10 cellular contexts compared by ENCODE assay signal in the genomic region with DNA sequence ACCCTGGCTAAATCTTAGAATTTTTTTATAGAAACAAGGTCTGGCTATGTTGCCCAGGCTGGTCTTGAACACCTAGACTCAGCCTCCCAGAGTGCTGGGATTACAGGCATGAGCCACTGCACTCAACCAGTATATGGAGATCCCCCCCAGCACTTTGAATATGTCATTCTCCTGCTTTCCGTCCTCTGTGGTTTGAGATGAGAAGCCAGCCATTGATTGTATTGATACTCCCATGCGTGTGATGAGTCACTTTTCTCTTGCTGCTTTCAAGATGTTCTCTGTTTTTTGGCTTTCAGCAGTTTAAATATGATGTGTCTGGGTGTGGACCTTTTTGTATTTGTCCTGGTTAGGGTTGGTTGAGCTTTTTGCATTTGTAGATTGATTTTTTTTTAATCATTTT.
DNase-seq lines count a peak whose midpoint lies in the region; ATAC-seq and TF ChIP-seq lines count a peak whose summit lies in the region.
"Had no signal": no experiment of that assay in that cellular context is flagged by ENCODE, and none has a peak within 500 bp of the region (broad histone marks: within the 10 kb centered on the region; RNA-seq: fewer than 3 reads in every experiment).

No MANE protein-coding gene starts in this region.

- peak; percentile 68 for DNase-seq in AG10803 (ENCODE audit: low read depth)
- DNase-seq in brain pericyte (ENCODE audit: low read depth, low spot score): peak; percentile 21
- no peak for DNase-seq in NCI-H446 treated with DMSO at 0.1 percent for 48 hours (lab: John Stamatoyannopoulos, UW)
- DNase-seq in HuH-7.5 (ENCODE audit: low spot score): no peak
- DNase-seq in Right ventricle myocardium superior: no peak
- DNase-seq in NCI-H2171 (lab: John Stamatoyannopoulos, UW): no peak
- DNase-seq: colonic mucosa, retina had no signal

- intact Hi-C loops in Right ventricle myocardium superior (cut with DNase I): no loop called here

- no peak for TF ChIP-seq CTCF in AG10803 (conservative IDR thresholded peaks at IDR 0.05; ENCODE audit: low read length)

- H3K4me3 ChIP-seq in AG10803 (ENCODE audit: low read length): no peak overlapping the region
- H3K4me3 ChIP-seq: colonic mucosa had no signal

- ATAC-seq in GM19395 (IDR thresholded peaks at IDR 0.05; ENCODE audit: unreplicated experiment) (peak; percentile 93), HG03354 (IDR thresholded peaks at IDR 0.05; ENCODE audit: poor library complexity, severe bottlenecking, unreplicated experiment) (peak; percentile 95), Right ventricle myocardium superior (ENCODE audit: poor library complexity) (no peak)

Comparison
In these comparisons a context has a peak if more than half of its experiments do, and no peak if none do; other contexts are left out.
1. DNase-seq: peak in AG10803 (single experiment) and brain pericyte (single experiment); none in NCI-H446 treated with DMSO at 0.1 percent for 48 hours (single experiment), HuH-7.5 (single experiment), Right ventricle myocardium superior (single experiment) and NCI-H2171 (single experiment).